ENCODE assay signal across 8 cellular contexts in the genomic region with DNA sequence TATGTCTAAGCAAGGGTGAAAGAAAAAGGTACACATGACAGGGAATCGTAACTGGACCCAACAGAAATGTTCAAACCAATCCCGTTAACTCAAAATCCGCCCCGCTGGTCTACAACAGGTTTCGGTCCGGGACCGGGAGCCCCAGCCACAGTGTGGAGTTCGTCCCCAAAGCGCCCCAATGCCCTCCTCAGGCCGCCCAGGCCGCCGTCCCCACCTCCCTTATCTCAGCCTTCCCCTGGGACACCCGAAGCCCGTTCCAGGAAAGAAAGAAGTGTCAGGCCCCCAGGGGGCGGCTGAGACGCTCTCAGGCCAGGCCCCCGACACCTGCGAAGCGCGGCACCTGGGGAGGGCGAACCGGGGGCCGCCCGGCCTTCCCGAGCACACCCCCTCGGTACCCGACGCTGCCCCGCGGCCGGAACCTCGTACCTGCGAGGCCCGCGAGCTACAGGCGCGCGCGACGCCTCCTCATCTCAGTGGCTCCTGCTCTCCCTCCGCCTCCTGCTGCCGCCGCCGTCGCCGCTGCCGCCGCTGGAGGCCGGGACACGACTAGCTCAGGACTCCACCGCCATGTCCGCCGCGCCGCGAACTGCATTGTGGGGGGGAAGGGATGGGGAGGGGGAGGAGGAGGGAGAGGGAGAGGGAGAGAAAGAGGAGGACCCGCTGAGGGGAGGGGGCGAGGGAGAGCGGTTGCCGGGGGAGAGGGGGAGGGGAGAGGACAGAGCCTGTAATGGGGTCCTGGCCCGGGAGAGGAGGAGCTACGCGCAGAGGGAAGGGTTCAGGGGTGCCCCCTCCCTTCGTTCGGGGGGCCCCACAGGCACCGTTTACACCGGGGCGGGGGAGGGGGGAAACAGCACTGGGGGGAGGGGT. TPM values are rescaled to one million over a fixed set of nuclear protein-coding genes. Genes with fewer than 3 reads are reported as not detected.
DNase-seq lines count a peak whose midpoint lies in the region; ATAC-seq, FAIRE-seq and TF ChIP-seq lines count a peak whose summit lies in the region.

A gene with protein sequence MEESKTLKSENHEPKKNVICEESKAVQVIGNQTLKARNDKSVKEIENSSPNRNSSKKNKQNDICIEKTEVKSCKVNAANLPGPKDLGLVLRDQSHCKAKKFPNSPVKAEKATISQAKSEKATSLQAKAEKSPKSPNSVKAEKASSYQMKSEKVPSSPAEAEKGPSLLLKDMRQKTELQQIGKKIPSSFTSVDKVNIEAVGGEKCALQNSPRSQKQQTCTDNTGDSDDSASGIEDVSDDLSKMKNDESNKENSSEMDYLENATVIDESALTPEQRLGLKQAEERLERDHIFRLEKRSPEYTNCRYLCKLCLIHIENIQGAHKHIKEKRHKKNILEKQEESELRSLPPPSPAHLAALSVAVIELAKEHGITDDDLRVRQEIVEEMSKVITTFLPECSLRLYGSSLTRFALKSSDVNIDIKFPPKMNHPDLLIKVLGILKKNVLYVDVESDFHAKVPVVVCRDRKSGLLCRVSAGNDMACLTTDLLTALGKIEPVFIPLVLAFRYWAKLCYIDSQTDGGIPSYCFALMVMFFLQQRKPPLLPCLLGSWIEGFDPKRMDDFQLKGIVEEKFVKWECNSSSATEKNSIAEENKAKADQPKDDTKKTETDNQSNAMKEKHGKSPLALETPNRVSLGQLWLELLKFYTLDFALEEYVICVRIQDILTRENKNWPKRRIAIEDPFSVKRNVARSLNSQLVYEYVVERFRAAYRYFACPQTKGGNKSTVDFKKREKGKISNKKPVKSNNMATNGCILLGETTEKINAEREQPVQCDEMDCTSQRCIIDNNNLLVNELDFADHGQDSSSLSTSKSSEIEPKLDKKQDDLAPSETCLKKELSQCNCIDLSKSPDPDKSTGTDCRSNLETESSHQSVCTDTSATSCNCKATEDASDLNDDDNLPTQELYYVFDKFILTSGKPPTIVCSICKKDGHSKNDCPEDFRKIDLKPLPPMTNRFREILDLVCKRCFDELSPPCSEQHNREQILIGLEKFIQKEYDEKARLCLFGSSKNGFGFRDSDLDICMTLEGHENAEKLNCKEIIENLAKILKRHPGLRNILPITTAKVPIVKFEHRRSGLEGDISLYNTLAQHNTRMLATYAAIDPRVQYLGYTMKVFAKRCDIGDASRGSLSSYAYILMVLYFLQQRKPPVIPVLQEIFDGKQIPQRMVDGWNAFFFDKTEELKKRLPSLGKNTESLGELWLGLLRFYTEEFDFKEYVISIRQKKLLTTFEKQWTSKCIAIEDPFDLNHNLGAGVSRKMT (N-terminal part only) (minus strand): TSS at position 588 of the 867 bp plus-strand sequence. CDS start 26,812 bp downstream, outside the sequence.

- no peak within 1 kb of the TSS for H3K27ac Mint-ChIP-seq in activated T-helper 2 cell treated with anti-CD3 and anti-CD28 coated beads, Interferon-gamma antibody, Interleukin-2, Interleukin-4, amounts not matched to agents 10 μg/mL and 5 μg/mL and 100 μg/mL, durations not matched to agents 14 hours and 24 hours and 36 hours
- H3K27ac Mint-ChIP-seq in natural killer cell treated with Interleukin-12 subunit alpha and Interleukin-12 subunit beta and Interleukin-15 and Interleukin-18, amount 100 ng/mL, for 72 hours: peak within 1 kb of the TSS; percentile 59 to 63

- TF ChIP-seq EP300 in Ishikawa (IDR thresholded peaks at IDR 0.05; ENCODE audit: borderline replicate concordance): no peak

- H3K4me3 Mint-ChIP-seq in activated T-helper 2 cell treated with anti-CD3 and anti-CD28 coated beads, Interferon-gamma antibody, Interleukin-2, Interleukin-4, amounts not matched to agents 10 μg/mL and 5 μg/mL and 100 μg/mL, durations not matched to agents 14 hours and 24 hours and 36 hours (ENCODE audit: low read depth): peak within 1 kb of the TSS; percentile 72
- H3K4me3 Mint-ChIP-seq in natural killer cell treated with Interleukin-12 subunit alpha and Interleukin-12 subunit beta and Interleukin-15 and Interleukin-18, amount 100 ng/mL, for 72 hours: peak within 1 kb of the TSS; percentile 70

- peak; percentile 86 for DNase-seq in COR-L47 (lab: John Stamatoyannopoulos, UW)
- peak; percentile 53 for DNase-seq in RCC 7860 (ENCODE audit: low spot score)
- DNase-seq in activated T-helper 2 cell treated with anti-CD3 and anti-CD28 coated beads, Interferon-gamma antibody, Interleukin-2, Interleukin-4, amounts not matched to agents 10 μg/mL and 5 μg/mL and 100 μg/mL, durations not matched to agents 14 hours and 24 hours and 36 hours (ENCODE audit: low spot score): peak; percentile 70
- peak; percentile 72 for DNase-seq in fibroblast of the aortic adventitia (ENCODE audit: low read depth)
- DNase-seq in natural killer cell treated with Interleukin-12 subunit alpha and Interleukin-12 subunit beta and Interleukin-15 and Interleukin-18, amount 100 ng/mL, for 72 hours (ENCODE audit: low spot score): peak; percentile 79
- DNase-seq in stimulated activated naive CD4-positive, alpha-beta T cell (lab: John Stamatoyannopoulos, UW): peak; percentile 67 to 83 (median 80)

- no peak for FAIRE-seq in RCC 7860 (lab: Jason Lieb, UNC)

- H3K27me3 Mint-ChIP-seq in activated T-helper 2 cell treated with anti-CD3 and anti-CD28 coated beads, Interferon-gamma antibody, Interleukin-2, Interleukin-4, amounts not matched to agents 10 μg/mL and 5 μg/mL and 100 μg/mL, durations not matched to agents 14 hours and 24 hours and 36 hours (ENCODE audit: low read depth): peaks cover 2% of the 10 kb centered on the region
- H3K27me3 Mint-ChIP-seq in natural killer cell treated with Interleukin-12 subunit alpha and Interleukin-12 subunit beta and Interleukin-15 and Interleukin-18, amount 100 ng/mL, for 72 hours: no peaks in the 10 kb centered on the region

- ATAC-seq in GM21390 (IDR thresholded peaks at IDR 0.05; ENCODE audit: unreplicated experiment): peak; percentile 50
- ATAC-seq in natural killer cell treated with Interleukin-12 subunit alpha and Interleukin-12 subunit beta and Interleukin-15 and Interleukin-18, amount 100 ng/mL, for 72 hours: peak; percentile 72 to 77

- peak within 1 kb of the TSS; percentile 85 for H3K4me3 ChIP-seq in fibroblast of the aortic adventitia (ENCODE audit: low read depth, low read length)

- peaks cover 20% of the 10 kb centered on the region for H3K4me1 Mint-ChIP-seq in activated T-helper 2 cell treated with anti-CD3 and anti-CD28 coated beads, Interferon-gamma antibody, Interleukin-2, Interleukin-4, amounts not matched to agents 10 μg/mL and 5 μg/mL and 100 μg/mL, durations not matched to agents 14 hours and 24 hours and 36 hours (ENCODE audit: low read depth)
- H3K4me1 Mint-ChIP-seq in natural killer cell treated with Interleukin-12 subunit alpha and Interleukin-12 subunit beta and Interleukin-15 and Interleukin-18, amount 100 ng/mL, for 72 hours (ENCODE audit: low read depth in 2 of 2): peaks cover 8 to 20% of the 10 kb centered on the region in 2 donors

- no peak for TF ChIP-seq RAD21 in Ishikawa (IDR thresholded peaks at IDR 0.05; ENCODE audit: low read depth)

- no peaks in the 10 kb centered on the region for H3K9me3 Mint-ChIP-seq in activated T-helper 2 cell treated with anti-CD3 and anti-CD28 coated beads, Interferon-gamma antibody, Interleukin-2, Interleukin-4, amounts not matched to agents 10 μg/mL and 5 μg/mL and 100 μg/mL, durations not matched to agents 14 hours and 24 hours and 36 hours
- H3K9me3 Mint-ChIP-seq in natural killer cell treated with Interleukin-12 subunit alpha and Interleukin-12 subunit beta and Interleukin-15 and Interleukin-18, amount 100 ng/mL, for 72 hours: no peaks in the 10 kb centered on the region

- no peak for TF ChIP-seq CTCF in fibroblast of the aortic adventitia (IDR thresholded peaks at IDR 0.05; ENCODE audit: insufficient read depth, low read length)

- intact Hi-C loops in activated T-helper 2 cell treated with anti-CD3 and anti-CD28 coated beads, Interferon-gamma antibody, Interleukin-2, Interleukin-4, amounts not matched to agents 10 μg/mL and 5 μg/mL and 100 μg/mL, durations not matched to agents 14 hours and 24 hours and 36 hours (cut with micrococcal nuclease): loop anchor here (1.0 to 5.0 kb wide), 7 partner anchors 50 to 496 kb away; a partner anchor contains a TSS

- no peaks in the 10 kb centered on the region for H3K36me3 Mint-ChIP-seq in activated T-helper 2 cell treated with anti-CD3 and anti-CD28 coated beads, Interferon-gamma antibody, Interleukin-2, Interleukin-4, amounts not matched to agents 10 μg/mL and 5 μg/mL and 100 μg/mL, durations not matched to agents 14 hours and 24 hours and 36 hours (ENCODE audit: low read depth)
- no peaks in the 10 kb centered on the region for H3K36me3 Mint-ChIP-seq in natural killer cell treated with Interleukin-12 subunit alpha and Interleukin-12 subunit beta and Interleukin-15 and Interleukin-18, amount 100 ng/mL, for 72 hours

TF ChIP-seq in Ishikawa, 13 proteins besides CTCF, POLR2A, EP300 and RAD21:
- TF ChIP-seq ZBTB7A (IDR thresholded peaks at IDR 0.05; ENCODE audit: low read depth) (no peak), TAF1 (IDR thresholded peaks at IDR 0.05; ENCODE audit: low read depth) (peak; percentile 80), TEAD4 (IDR thresholded peaks at IDR 0.05) (no peak), YY1 (IDR thresholded peaks at IDR 0.05; ENCODE audit: low read depth) (peak; percentile 89), TCF12 (IDR thresholded peaks at IDR 0.05; ENCODE audit: low read depth) (peak; percentile 45; the same call in 1 of the 2 replicates), EGR1 (IDR thresholded peaks at IDR 0.05) (0 out of 2 replicates have a peak, but pooled peaks have one; percentile 5)
- TF ChIP-seq, protein P1, sequence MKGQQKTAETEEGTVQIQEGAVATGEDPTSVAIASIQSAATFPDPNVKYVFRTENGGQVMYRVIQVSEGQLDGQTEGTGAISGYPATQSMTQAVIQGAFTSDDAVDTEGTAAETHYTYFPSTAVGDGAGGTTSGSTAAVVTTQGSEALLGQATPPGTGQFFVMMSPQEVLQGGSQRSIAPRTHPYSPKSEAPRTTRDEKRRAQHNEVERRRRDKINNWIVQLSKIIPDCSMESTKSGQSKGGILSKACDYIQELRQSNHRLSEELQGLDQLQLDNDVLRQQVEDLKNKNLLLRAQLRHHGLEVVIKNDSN (IDR thresholded peaks at IDR 0.05): no peak
- TF ChIP-seq, protein P2, sequence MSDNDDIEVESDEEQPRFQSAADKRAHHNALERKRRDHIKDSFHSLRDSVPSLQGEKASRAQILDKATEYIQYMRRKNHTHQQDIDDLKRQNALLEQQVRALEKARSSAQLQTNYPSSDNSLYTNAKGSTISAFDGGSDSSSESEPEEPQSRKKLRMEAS (IDR thresholded peaks at IDR 0.05): peak; percentile 67

RNA-seq across cellular contexts. Expression of the gene that starts here (rescaled TPM):
- total RNA-seq in activated T-helper 2 cell treated with anti-CD3 and anti-CD28 coated beads, Interferon-gamma antibody, Interleukin-2, Interleukin-4, amounts not matched to agents 10 μg/mL and 5 μg/mL and 100 μg/mL, durations not matched to agents 14 hours and 24 hours and 36 hours: 61.6 and 63.1 TPM in 2 replicates
- 42.5 and 53.7 TPM in 2 replicates for total RNA-seq in fibroblast of the aortic adventitia (ENCODE audit: low replicate concordance)
- total RNA-seq in natural killer cell treated with Interleukin-12 subunit alpha and Interleukin-12 subunit beta and Interleukin-15 and Interleukin-18, amount 100 ng/mL, for 72 hours: 10 to 100 TPM; 50.7 to 85.8 TPM

Comparison
In these comparisons a context has a peak if more than half of its experiments do, and no peak if none do; other contexts are left out.
1. Peak in every context shown above with its lines: DNase-seq, ATAC-seq and H3K4me3 ChIP-seq.